ENCODE assay signal across 22 cellular contexts in the genomic region with DNA sequence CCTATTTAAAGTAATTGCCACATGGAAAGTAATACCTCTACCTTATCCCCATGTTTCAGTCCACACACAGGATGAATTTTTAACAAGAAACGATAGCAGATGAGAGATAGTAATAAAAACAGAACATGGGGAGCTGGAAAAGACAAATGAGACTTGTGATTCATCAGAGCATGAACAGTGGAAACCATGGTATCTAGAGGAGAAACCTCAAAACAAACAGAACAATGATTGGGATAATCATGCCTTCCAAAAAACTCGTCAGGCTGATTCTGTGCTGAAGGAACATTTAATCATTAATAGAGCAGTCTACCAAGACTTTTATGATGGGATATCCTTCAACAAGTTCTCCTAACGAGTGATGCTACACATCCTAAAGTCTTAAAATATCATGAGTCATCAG.
"Had no signal": no experiment of that assay in that cellular context is flagged by ENCODE, and none has a peak within 500 bp of the region (broad histone marks: within the 10 kb centered on the region; RNA-seq: fewer than 3 reads in every experiment).

No MANE protein-coding gene starts in this region.

- H3K27me3 ChIP-seq: breast epithelium, colonic mucosa, dorsolateral prefrontal cortex, esophagus muscularis mucosa, neutrophil, ovary, right atrium auricular region, spleen, upper lobe of left lung had no signal

- H3K27ac ChIP-seq: breast epithelium, colonic mucosa, dorsolateral prefrontal cortex, esophagus muscularis mucosa, neutrophil, ovary, prostate gland, right atrium auricular region, spleen, upper lobe of left lung, WERI-Rb-1 had no signal

- H3K9me3 ChIP-seq: breast epithelium, colonic mucosa, neutrophil, prostate gland, right atrium auricular region had no signal

- H3K4me3 ChIP-seq: breast epithelium, colonic mucosa, dorsolateral prefrontal cortex, esophagus muscularis mucosa, ovary, prostate gland, right atrium auricular region, spleen, upper lobe of left lung had no signal

- H3K36me3 ChIP-seq: breast epithelium, colonic mucosa, esophagus muscularis mucosa, neutrophil, ovary, prostate gland, right atrium auricular region, spleen, upper lobe of left lung, WERI-Rb-1 had no signal

- DNase-seq: activated CD4-positive, alpha-beta T cell treated with anti-CD3 and anti-CD28 coated beads, Interleukin-2, amount 50 U/mL, for 1 hour; activated CD4-positive, CD25-positive, alpha-beta regulatory T cell treated with anti-CD3 and anti-CD28 coated beads, Interleukin-2, amount 50 U/mL, for 72 hours; activated naive CD4-positive, alpha-beta T cell; activated T-cell treated with anti-CD3 and anti-CD28 coated beads, Interleukin-2, amount 50 U/mL, for 24 hours; colonic mucosa; dorsolateral prefrontal cortex; effector memory CD8-positive, alpha-beta T cell; left cardiac atrium; mesenchymal stem cell; ovary; spleen; stimulated activated CD4-positive, alpha-beta T cell treated with anti-CD3 and anti-CD28 coated beads, Interleukin-4, amount 100 ng/mL, for 24 hours; stimulated activated naive CD4-positive, alpha-beta T cell treated with Interleukin-2 at 50 U/mL for 16 hours; T-cell; upper lobe of left lung; WERI-Rb-1 had no signal

- H3K4me1 ChIP-seq: breast epithelium, colonic mucosa, esophagus muscularis mucosa, prostate gland, right atrium auricular region, spleen, upper lobe of left lung had no signal

- ATAC-seq: activated T-helper 17 cell treated with anti-CD3 and anti-CD28 coated beads, Interleukin-2, amount 50 U/mL, for 72 hours; effector memory CD8-positive, alpha-beta T cell; left cardiac atrium; T-cell had no signal
